1 cellular context compared by ENCODE assay signal in the genomic region with DNA sequence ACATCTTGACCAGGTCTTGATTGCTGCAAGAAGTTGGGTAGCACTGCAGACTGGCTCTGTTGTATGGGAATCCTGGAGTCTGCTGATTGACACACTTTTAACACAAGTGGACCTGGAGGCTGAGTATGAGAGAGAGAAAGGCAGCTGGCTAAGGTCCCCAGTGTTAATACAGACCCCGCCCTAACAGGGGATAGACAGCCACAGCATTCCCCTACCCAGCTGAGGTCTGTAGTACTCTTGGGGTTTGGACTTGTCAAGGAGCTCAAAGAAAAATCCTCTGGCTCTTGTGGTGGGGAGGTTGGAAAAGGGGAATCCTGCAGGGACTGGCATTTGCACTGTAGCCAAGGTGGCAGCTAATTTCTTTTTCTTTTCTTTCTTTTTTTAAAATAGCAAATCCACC.
TF ChIP-seq lines count a peak whose summit lies in the region.

No MANE protein-coding gene starts in this region.

TF ChIP-seq in WTC11, 78 proteins besides CTCF, POLR2A, EP300 and RAD21 (continued from another document):
- TF ChIP-seq, protein P1, sequence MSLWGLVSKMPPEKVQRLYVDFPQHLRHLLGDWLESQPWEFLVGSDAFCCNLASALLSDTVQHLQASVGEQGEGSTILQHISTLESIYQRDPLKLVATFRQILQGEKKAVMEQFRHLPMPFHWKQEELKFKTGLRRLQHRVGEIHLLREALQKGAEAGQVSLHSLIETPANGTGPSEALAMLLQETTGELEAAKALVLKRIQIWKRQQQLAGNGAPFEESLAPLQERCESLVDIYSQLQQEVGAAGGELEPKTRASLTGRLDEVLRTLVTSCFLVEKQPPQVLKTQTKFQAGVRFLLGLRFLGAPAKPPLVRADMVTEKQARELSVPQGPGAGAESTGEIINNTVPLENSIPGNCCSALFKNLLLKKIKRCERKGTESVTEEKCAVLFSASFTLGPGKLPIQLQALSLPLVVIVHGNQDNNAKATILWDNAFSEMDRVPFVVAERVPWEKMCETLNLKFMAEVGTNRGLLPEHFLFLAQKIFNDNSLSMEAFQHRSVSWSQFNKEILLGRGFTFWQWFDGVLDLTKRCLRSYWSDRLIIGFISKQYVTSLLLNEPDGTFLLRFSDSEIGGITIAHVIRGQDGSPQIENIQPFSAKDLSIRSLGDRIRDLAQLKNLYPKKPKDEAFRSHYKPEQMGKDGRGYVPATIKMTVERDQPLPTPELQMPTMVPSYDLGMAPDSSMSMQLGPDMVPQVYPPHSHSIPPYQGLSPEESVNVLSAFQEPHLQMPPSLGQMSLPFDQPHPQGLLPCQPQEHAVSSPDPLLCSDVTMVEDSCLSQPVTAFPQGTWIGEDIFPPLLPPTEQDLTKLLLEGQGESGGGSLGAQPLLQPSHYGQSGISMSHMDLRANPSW (CRISPR knock-in tag; conservative IDR thresholded peaks at IDR 0.05; ENCODE audit: low read depth) = no peak
- TF ChIP-seq, protein P2, sequence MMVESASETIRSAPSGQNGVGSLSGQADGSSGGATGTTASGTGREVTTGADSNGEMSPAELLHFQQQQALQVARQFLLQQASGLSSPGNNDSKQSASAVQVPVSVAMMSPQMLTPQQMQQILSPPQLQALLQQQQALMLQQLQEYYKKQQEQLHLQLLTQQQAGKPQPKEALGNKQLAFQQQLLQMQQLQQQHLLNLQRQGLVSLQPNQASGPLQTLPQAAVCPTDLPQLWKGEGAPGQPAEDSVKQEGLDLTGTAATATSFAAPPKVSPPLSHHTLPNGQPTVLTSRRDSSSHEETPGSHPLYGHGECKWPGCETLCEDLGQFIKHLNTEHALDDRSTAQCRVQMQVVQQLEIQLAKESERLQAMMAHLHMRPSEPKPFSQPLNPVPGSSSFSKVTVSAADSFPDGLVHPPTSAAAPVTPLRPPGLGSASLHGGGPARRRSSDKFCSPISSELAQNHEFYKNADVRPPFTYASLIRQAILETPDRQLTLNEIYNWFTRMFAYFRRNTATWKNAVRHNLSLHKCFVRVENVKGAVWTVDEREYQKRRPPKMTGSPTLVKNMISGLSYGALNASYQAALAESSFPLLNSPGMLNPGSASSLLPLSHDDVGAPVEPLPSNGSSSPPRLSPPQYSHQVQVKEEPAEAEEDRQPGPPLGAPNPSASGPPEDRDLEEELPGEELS (CRISPR knock-in tag; IDR thresholded peaks at IDR 0.05) = no peak
- TF ChIP-seq, protein P3, sequence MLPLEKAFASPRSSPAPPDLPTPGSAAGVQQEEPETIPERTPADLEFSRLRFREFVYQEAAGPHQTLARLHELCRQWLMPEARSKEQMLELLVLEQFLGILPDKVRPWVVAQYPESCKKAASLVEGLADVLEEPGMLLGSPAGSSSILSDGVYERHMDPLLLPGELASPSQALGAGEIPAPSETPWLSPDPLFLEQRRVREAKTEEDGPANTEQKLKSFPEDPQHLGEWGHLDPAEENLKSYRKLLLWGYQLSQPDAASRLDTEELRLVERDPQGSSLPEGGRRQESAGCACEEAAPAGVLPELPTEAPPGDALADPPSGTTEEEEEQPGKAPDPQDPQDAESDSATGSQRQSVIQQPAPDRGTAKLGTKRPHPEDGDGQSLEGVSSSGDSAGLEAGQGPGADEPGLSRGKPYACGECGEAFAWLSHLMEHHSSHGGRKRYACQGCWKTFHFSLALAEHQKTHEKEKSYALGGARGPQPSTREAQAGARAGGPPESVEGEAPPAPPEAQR (CRISPR knock-in tag; IDR thresholded peaks at IDR 0.05) = no peak
- TF ChIP-seq, protein P4, sequence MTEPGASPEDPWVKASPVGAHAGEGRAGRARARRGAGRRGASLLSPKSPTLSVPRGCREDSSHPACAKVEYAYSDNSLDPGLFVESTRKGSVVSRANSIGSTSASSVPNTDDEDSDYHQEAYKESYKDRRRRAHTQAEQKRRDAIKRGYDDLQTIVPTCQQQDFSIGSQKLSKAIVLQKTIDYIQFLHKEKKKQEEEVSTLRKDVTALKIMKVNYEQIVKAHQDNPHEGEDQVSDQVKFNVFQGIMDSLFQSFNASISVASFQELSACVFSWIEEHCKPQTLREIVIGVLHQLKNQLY (CRISPR knock-in tag; IDR thresholded peaks at IDR 0.05) = no peak
- no peak for TF ChIP-seq TCF7 (CRISPR knock-in tag; IDR thresholded peaks at IDR 0.05; ENCODE audit: low read depth)
